8 cellular contexts compared by ENCODE assay signal in the genomic region with DNA sequence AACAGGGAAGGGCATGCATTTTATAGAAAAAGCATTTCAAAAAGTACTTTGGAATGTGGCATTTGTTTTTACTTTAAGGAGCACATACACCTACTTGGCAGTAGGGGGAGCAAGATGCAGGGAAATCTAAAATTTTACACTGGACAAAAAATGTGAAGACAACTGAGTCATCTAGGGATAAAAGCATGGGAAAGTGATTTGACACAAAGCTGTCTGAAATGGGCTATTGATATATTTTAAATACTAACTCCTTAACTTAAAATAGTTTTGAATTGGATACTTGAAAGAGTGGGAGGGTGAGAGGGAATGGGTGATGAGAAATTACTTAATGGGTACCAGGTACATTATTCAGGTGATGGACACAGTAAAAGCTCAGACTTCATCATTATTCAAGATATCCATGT. TPM values are rescaled to one million over a fixed set of nuclear protein-coding genes. Genes with fewer than 3 reads are reported as not detected.
A peak's percentile ranks its signal among the peaks of the same experiment; 100 is the strongest.
DNase-seq lines count a peak whose midpoint lies in the region; ATAC-seq and TF ChIP-seq lines count a peak whose summit lies in the region.

No MANE protein-coding gene starts in this region.

- H3K4me2 ChIP-seq in PC-3 (ENCODE audit: low read length): no peak overlapping the region

- peak; percentile 79 for TF ChIP-seq CTCF in 22Rv1 (IDR thresholded peaks at IDR 0.05)
- peak; percentile 71 for TF ChIP-seq CTCF in GM12864 (IDR thresholded peaks at IDR 0.05; ENCODE audit: low read depth, low read length, missing control alignments)
- peak; percentile 90 for TF ChIP-seq CTCF in PC-3 (conservative IDR thresholded peaks at IDR 0.05; ENCODE audit: low read depth, low read length)
- TF ChIP-seq CTCF in retinal pigment epithelial cell (conservative IDR thresholded peaks at IDR 0.05; ENCODE audit: low read depth, low read length): peak; percentile 78

- H3K4me3 ChIP-seq in GM12864 (ENCODE audit: low read depth, low read length) (no peak overlapping the region), PC-3 (ENCODE audit: low read length) (no peak overlapping the region), retinal pigment epithelial cell (ENCODE audit: low read length) (no peak overlapping the region)

- peaks cover 4% of the 10 kb centered on the region; the same call in 1 of the 2 replicates for H3K27me3 ChIP-seq in PC-3 (ENCODE audit: low read length)

- H3K36me3 ChIP-seq in PC-3 (ENCODE audit: low read depth, low read length): no peaks in the 10 kb centered on the region

- DNase-seq in GM12864 (ENCODE audit: low read depth) (no peak), PC-3 (peak; percentile 58), erythroblast (lab: John Stamatoyannopoulos, UW) (peak; percentile 7 to 32), retinal pigment epithelial cell (ENCODE audit: low read depth) (no peak), NCI-H1092 (lab: John Stamatoyannopoulos, UW) (no peak), left colon (no peak)

- H3K9ac ChIP-seq in PC-3 (ENCODE audit: low read length): no peak overlapping the region

- H3K9me3 ChIP-seq in PC-3 (ENCODE audit: low read length): no peaks in the 10 kb centered on the region

- no peak overlapping the region for H2AFZ ChIP-seq in PC-3 (ENCODE audit: low read length)

- POLR2A ChIA-PET in PC-3 (lab: Charles Lee; ENCODE audit: unreplicated experiment): interaction anchor here (0.6 kb wide), 1 partner anchor 1218 kb away, joined by 13 read pairs; no protein-coding TSS in a partner anchor

- H3K27ac ChIP-seq in 22Rv1: no peak overlapping the region
- no peak overlapping the region for H3K27ac ChIP-seq in PC-3 (ENCODE audit: low read length)

- CTCF ChIA-PET in PC-3 (lab: Charles Lee): interaction anchor here (0.5 to 1.0 kb wide), 7 partner anchors 11 to 643 kb away, joined by 3 to 7 read pairs (median 4); no protein-coding TSS in a partner anchor

- H3K4me1 ChIP-seq in PC-3 (ENCODE audit: insufficient read depth, low read length): no peaks in the 10 kb centered on the region

- H3F3A ChIP-seq in PC-3 (ENCODE audit: low read length, unreplicated experiment): no peaks in the 10 kb centered on the region

- TF ChIP-seq POLR2A in erythroblast (IDR thresholded peaks at IDR 0.05; ENCODE audit: low read length): no peak

- no peaks in the 10 kb centered on the region for H4K20me1 ChIP-seq in PC-3 (ENCODE audit: low read length)

- H3K9me2 ChIP-seq in PC-3 (replicated peaks; ENCODE audit: low read length): no peaks in the 10 kb centered on the region

- intact Hi-C loops in PC-3 (cut with micrococcal nuclease): loop anchor here (1.0 to 10.0 kb wide), 6 partner anchors 98 to 1007 kb away; a partner anchor contains a TSS
- intact Hi-C loops in left colon (cut with DNase I, micrococcal nuclease): loop anchor here in 1 of 2 donors (10.0 kb wide), 1 partner anchor 605 kb away; no protein-coding TSS in a partner anchor

- no peaks in the 10 kb centered on the region for H3K79me2 ChIP-seq in PC-3 (ENCODE audit: low read length)

- ATAC-seq in PC-3 (peak; percentile 57), GM21529 (IDR thresholded peaks at IDR 0.05; ENCODE audit: unreplicated experiment) (no peak), left colon (no peak)

- no TSS peak for BruUV-seq in PC-3 (replicated peaks; lab: Mats Ljungman, UMichigan)

RNA-seq across cellular contexts. Expression of a gene that starts 15.8 kb away (rescaled TPM):
- total RNA-seq in PC-3 (2014; rRNA removed) (6.5 and 9.8 TPM in 2 replicates), left colon (under 1 TPM; 0.06 to 0.20 TPM)

Comparison
In these comparisons a context has a peak if more than half of its experiments do, and no peak if none do; other contexts are left out.
1. DNase-seq: peak in PC-3 (single experiment) and erythroblast (2 of 2); none in GM12864 (single experiment), retinal pigment epithelial cell (single experiment), NCI-H1092 (single experiment) and left colon (0 of 2).
2. Peak in every context shown above with its lines, with median percentiles within 50 percentile points of each other: CTCF ChIP-seq.